Comparison of ENCODE assay signal across 7 cellular contexts in the genomic region with DNA sequence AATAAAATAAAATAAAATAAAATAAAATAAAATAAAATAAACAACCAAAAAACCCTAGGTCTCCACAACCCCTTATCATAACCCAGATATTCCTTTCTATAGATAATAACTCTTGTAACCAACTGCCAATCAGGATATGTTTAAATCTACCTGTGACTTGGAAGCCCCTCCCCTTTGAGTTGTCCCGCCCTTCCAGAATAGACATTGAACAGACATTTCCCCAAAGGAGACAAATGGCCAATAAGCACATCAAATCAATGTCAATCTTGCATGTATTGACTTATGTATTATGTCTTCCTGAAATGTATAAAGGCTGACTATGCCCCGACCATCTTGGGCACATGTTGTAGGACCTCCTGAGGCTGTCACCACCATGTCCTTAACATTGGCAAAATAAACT. TPM values are rescaled to one million over a fixed set of nuclear protein-coding genes. Genes with fewer than 3 reads are reported as not detected.
DNase-seq lines count a peak whose midpoint lies in the region; ATAC-seq and TF ChIP-seq lines count a peak whose summit lies in the region.

No MANE protein-coding gene starts in this region.

- DNase-seq in GM23248 (no peak), NCI-H526 treated with DMSO at 0.1 percent for 48 hours (lab: John Stamatoyannopoulos, UW) (peak; percentile 29), 8988T (no peak), DMS 273 treated with DMSO at 0.1 percent for 48 hours (lab: John Stamatoyannopoulos, UW) (no peak)
- no peak for DNase-seq in effector memory CD8-positive, alpha-beta T cell
- no peak for DNase-seq in effector CD4-positive, alpha-beta T cell

- H3K36me3 Mint-ChIP-seq in effector memory CD8-positive, alpha-beta T cell (ENCODE audit: insufficient read depth): peaks cover 20% of the 10 kb centered on the region

- no peaks in the 10 kb centered on the region for H3K9me2 ChIP-seq in GM23248 (ENCODE audit: insufficient read depth)

- no peaks in the 10 kb centered on the region for H3K27me3 ChIP-seq in GM23248 (replicated peaks; ENCODE audit: insufficient read depth)
- peaks cover 8% of the 10 kb centered on the region for H3K27me3 ChIP-seq in neutrophil

- peak overlapping the region; percentile 94 for H3K4me3 ChIP-seq in GM23248
- H3K4me3 ChIP-seq in neutrophil (ENCODE audit: low read depth in 1 of 2, low read length in 1 of 2): peak overlapping the region; percentile 79 to 90

- H4K20me1 ChIP-seq in GM23248 (ENCODE audit: insufficient read depth): no peaks in the 10 kb centered on the region

- peak overlapping the region; percentile 93 to 99 for H3K4me3 Mint-ChIP-seq in effector memory CD8-positive, alpha-beta T cell

- peak overlapping the region; percentile 95 for H3K4me2 ChIP-seq in GM23248 (ENCODE audit: unreplicated experiment)

- H3K27ac Mint-ChIP-seq in effector memory CD8-positive, alpha-beta T cell: peak overlapping the region; percentile 78 to 98

- peaks cover 21 to 26% of the 10 kb centered on the region in 2 donors for H3K4me1 Mint-ChIP-seq in effector memory CD8-positive, alpha-beta T cell (ENCODE audit: low read depth in 2 of 2)

- H3K9me3 Mint-ChIP-seq in effector memory CD8-positive, alpha-beta T cell: no peaks in the 10 kb centered on the region

- H2AFZ ChIP-seq in GM23248: peak overlapping the region; percentile 94

- peaks cover 16% of the 10 kb centered on the region; the same call in 1 of the 2 replicates for H3K36me3 ChIP-seq in GM23248 (ENCODE audit: low read depth)
- H3K36me3 ChIP-seq in neutrophil: peaks cover 25% of the 10 kb centered on the region

- WGBS in GM23248 (ENCODE audit: low coverage in 1 of 2, low lambda C conversion rate in 2 of 2, missing lambda C conversion rate in 2 of 2), 2 experiments: 24 to 25% methylated on average over 2 of the region's 2 CpGs

- peak overlapping the region; percentile 89 for H3K9ac ChIP-seq in GM23248

- in situ Hi-C loops in GM23248 (cut with MboI): no loop called here

- H3K9me3 ChIP-seq in GM23248 (ENCODE audit: low read depth) (no peaks in the 10 kb centered on the region), neutrophil (no peaks in the 10 kb centered on the region)

- no peak for ATAC-seq in effector memory CD8-positive, alpha-beta T cell (replicated peaks)

- no peak for TF ChIP-seq CTCF in neutrophil (IDR thresholded peaks at IDR 0.05)

- peaks cover 22% of the 10 kb centered on the region for H3F3A ChIP-seq in GM23248 (ENCODE audit: insufficient read depth)

- peak overlapping the region; percentile 94 for H3K27ac ChIP-seq in GM23248
- H3K27ac ChIP-seq in neutrophil: peak overlapping the region; percentile 93

- H3K79me2 ChIP-seq in GM23248 (ENCODE audit: insufficient read depth): peaks cover 45% of the 10 kb centered on the region

- H3K4me1 ChIP-seq in GM23248 (ENCODE audit: insufficient read depth): peaks cover 14% of the 10 kb centered on the region
- H3K4me1 ChIP-seq in neutrophil (ENCODE audit: control insufficient read depth in 1 of 2, insufficient read depth in 1 of 2, low read depth in 1 of 2, low read length in 1 of 2): peaks cover 22% of the 10 kb centered on the region in 2 experiments

- H3K27me3 Mint-ChIP-seq in effector memory CD8-positive, alpha-beta T cell: no peaks in the 10 kb centered on the region

RNA-seq across cellular contexts. Expression of a gene that starts 1.5 kb away (rescaled TPM):
- 11.3 and 21.2 TPM in 2 replicates for total RNA-seq in GM23248 (2014; rRNA removed; shearing (Covaris generic))
- polyA plus RNA-seq in GM23248 (2016; fragmentation: Nextera tagmentation; extraction: Ambion mirVana): 25.7 and 28.6 TPM in 2 replicates

RNA-seq across cellular contexts. Expression of a gene that starts 10.2 kb away (rescaled TPM):
- 79.0 and 97.8 TPM in 2 replicates for total RNA-seq in GM23248 (2014; rRNA removed; shearing (Covaris generic))
- 155 and 156 TPM in 2 replicates for polyA plus RNA-seq in GM23248 (2016; fragmentation: Nextera tagmentation; extraction: Ambion mirVana)

RNA-seq across cellular contexts. Expression of a gene that starts 14.3 kb away (rescaled TPM):
- 14.9 and 15.5 TPM in 2 replicates for total RNA-seq in GM23248 (2014; rRNA removed; shearing (Covaris generic))
- polyA plus RNA-seq in GM23248 (2016; fragmentation: Nextera tagmentation; extraction: Ambion mirVana): 24.4 and 25.2 TPM in 2 replicates

RNA-seq across cellular contexts. Expression of a gene that starts 34.2 kb away (rescaled TPM):
- total RNA-seq in GM23248 (2014; rRNA removed; shearing (Covaris generic)): 7.8 and 9.1 TPM in 2 replicates
- 0.75 and 0.83 TPM in 2 replicates for polyA plus RNA-seq in GM23248 (2016; fragmentation: Nextera tagmentation; extraction: Ambion mirVana)
